7 cellular contexts compared by ENCODE assay signal in genomic region chr2:85560812-85561279, GRCh38. TPM values are rescaled to one million over a fixed set of nuclear protein-coding genes. Genes with fewer than 3 reads are reported as not detected.
DNase-seq lines count a peak whose midpoint lies in the region; ATAC-seq, FAIRE-seq and TF ChIP-seq lines count a peak whose summit lies in the region.

No MANE protein-coding gene starts in this region.

- peak overlapping the region; percentile 93 for H3K4me3 ChIP-seq in HL-60 (replicated peaks; ENCODE audit: insufficient read depth, low read length)
- H3K4me3 ChIP-seq in breast epithelium = peak overlapping the region; percentile 72 to 82 (median 80)
- H3K4me3 ChIP-seq in mucosa of descending colon = peak overlapping the region; percentile 70

- H3K27ac ChIP-seq in HL-60 (replicated peaks) = peak overlapping the region; percentile 86
- H3K27ac ChIP-seq in breast epithelium = peak overlapping the region; percentile 89

- ATAC-seq in GM21367 (IDR thresholded peaks at IDR 0.05; ENCODE audit: unreplicated experiment) (peak; percentile 6), mucosa of descending colon (peak; percentile 28), HG03108 (IDR thresholded peaks at IDR 0.05; ENCODE audit: unreplicated experiment) (no peak)

- TF ChIP-seq POLR2A in breast epithelium (IDR thresholded peaks at IDR 0.05) = no peak

- FAIRE-seq in urothelium cell line (lab: Jason Lieb, UNC) = no peak

- intact Hi-C loops in breast epithelium (cut with DNase I; ENCODE audit: low total_unique reads) (no loop called here), mucosa of descending colon (cut with DNase I, micrococcal nuclease) (no loop called here)

- H3K4me1 ChIP-seq in breast epithelium (no peaks in the 10 kb centered on the region), mucosa of descending colon (ENCODE audit: low read depth) (peaks cover 7% of the 10 kb centered on the region)

- H3K36me3 ChIP-seq in breast epithelium (no peaks in the 10 kb centered on the region), mucosa of descending colon (ENCODE audit: low read depth) (no peaks in the 10 kb centered on the region)

- DNase-seq in HL-60 (ENCODE audit: low read depth in 1 of 2, low spot score in 1 of 2) = no peak
- no peak for DNase-seq in breast epithelium (ENCODE audit: low spot score in 2 of 2)
- DNase-seq in mucosa of descending colon = no peak
- no peak for DNase-seq in NCI-H524 treated with DMSO at 0.1 percent for 48 hours (lab: John Stamatoyannopoulos, UW)
- no peak for DNase-seq in urothelium cell line (ENCODE audit: low spot score)

- H3K27me3 ChIP-seq in HL-60 (ENCODE audit: insufficient read depth, poor library complexity, severe bottlenecking) (no peaks in the 10 kb centered on the region), breast epithelium (no peaks in the 10 kb centered on the region)

- no peak for TF ChIP-seq CTCF in HL-60 (IDR thresholded peaks at IDR 0.05; ENCODE audit: insufficient read depth, low read length)
- no peak for TF ChIP-seq CTCF in breast epithelium (IDR thresholded peaks at IDR 0.05)
- no peak for TF ChIP-seq CTCF in mucosa of descending colon (IDR thresholded peaks at IDR 0.05)

- H3K9me3 ChIP-seq in breast epithelium (no peaks in the 10 kb centered on the region), mucosa of descending colon (no peaks in the 10 kb centered on the region)

RNA-seq across cellular contexts. Expression of gene GGCX, which starts 0.4 kb away (rescaled TPM):
- 10 to 100 TPM; 26.7 to 35.1 (median 31.8) TPM for total RNA-seq in breast epithelium
- 10 to 100 TPM; 26.4 to 39.1 (median 31.7) TPM for total RNA-seq in mucosa of descending colon

RNA-seq across cellular contexts. Expression of gene VAMP8, which starts 16.5 kb away (rescaled TPM):
- total RNA-seq in breast epithelium = 100 to 1,000 TPM in 1 of 3 donors, 10 to 100 TPM in 2; 23.2 to 127 (median 55.7) TPM
- total RNA-seq in mucosa of descending colon = 100 to 1,000 TPM; 125 to 312 (median 254) TPM

RNA-seq across cellular contexts. Expression of gene MAT2A, which starts 21.9 kb away (rescaled TPM):
- total RNA-seq in breast epithelium (100 to 1,000 TPM; 180 to 263 (median 236) TPM), mucosa of descending colon (100 to 1,000 TPM; 156 to 229 (median 167) TPM)

RNA-seq across cellular contexts. Expression of gene VAMP5, which starts 23.4 kb away (rescaled TPM):
- total RNA-seq in breast epithelium (10 to 100 TPM; 33.8 to 92.0 (median 50.8) TPM), mucosa of descending colon (10 to 100 TPM; 10.8 to 39.3 (median 28.3) TPM)

RNA-seq across cellular contexts. Expression of gene RNF181, which starts 34.7 kb away (rescaled TPM):
- total RNA-seq in breast epithelium (100 to 1,000 TPM; 131 to 243 (median 161) TPM), mucosa of descending colon (10 to 100 TPM; 73.7 to 89.5 (median 80.8) TPM)
